ENCODE assay signal across 22 cellular contexts in the genomic region with DNA sequence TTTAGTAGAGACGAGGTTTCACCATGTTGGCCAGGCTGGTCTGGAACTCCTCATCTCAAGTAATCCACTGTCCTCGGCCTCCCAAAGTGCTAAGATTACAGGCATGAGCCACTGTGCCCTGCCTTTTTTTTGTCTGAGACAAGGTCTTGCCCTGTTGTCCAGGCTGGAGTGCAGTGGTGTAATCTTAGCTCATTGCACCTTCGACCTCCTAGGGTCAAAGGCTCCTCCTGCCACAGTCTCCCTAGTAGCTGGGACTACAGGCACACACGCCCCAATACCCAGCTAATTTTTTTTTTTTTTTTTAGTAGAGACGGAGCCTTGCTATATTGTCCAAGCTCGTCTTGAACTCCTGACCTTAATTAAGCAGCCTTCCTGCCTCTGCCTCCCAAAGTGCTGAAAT. TPM values are rescaled to one million over a fixed set of nuclear protein-coding genes. Genes with fewer than 3 reads are reported as not detected.
DNase-seq lines count a peak whose midpoint lies in the region; ATAC-seq, FAIRE-seq and TF ChIP-seq lines count a peak whose summit lies in the region.
"Had no signal": no experiment of that assay in that cellular context is flagged by ENCODE, and none has a peak within 500 bp of the region (broad histone marks: within the 10 kb centered on the region; RNA-seq: fewer than 3 reads in every experiment).

No MANE protein-coding gene starts in this region.

- H3K79me2 ChIP-seq in HCT116 (ENCODE audit: insufficient read depth, low read length): peaks cover 40% of the 10 kb centered on the region

- RAD21 ChIA-PET in HCT116 (lab: Charles Lee; ENCODE audit: low non-redundant PET in 1 of 2, low total read pairs in 2 of 2, uncharacterized antibody in 2 of 2, unreplicated experiment in 2 of 2): no interaction called here

- H3K36me3 Mint-ChIP-seq in natural killer cell: no peaks in the 10 kb centered on the region
- H3K36me3 Mint-ChIP-seq in natural killer cell treated with Interleukin-12 subunit alpha and Interleukin-12 subunit beta and Interleukin-15 and Interleukin-18, amount 100 ng/mL, for 72 hours: no peaks in the 10 kb centered on the region
- peaks cover 41% of the 10 kb centered on the region for H3K36me3 Mint-ChIP-seq in dendritic cell treated with granulocyte-macrophage colony-stimulating factor and Interleukin-4, amounts not matched to agents 40 ng/mL and 50 ng/mL, for 4 days (ENCODE audit: low read depth)
- H3K36me3 Mint-ChIP-seq in activated T-helper 2 cell treated with anti-CD3 and anti-CD28 coated beads, Interferon-gamma antibody, Interleukin-2, Interleukin-4, amounts not matched to agents 10 μg/mL and 5 μg/mL and 100 μg/mL, durations not matched to agents 14 hours and 24 hours and 36 hours (ENCODE audit: low read depth): peaks cover 3% of the 10 kb centered on the region

- H3K27me3 ChIP-seq in HCT116 (ENCODE audit: insufficient read depth, low read length) (no peaks in the 10 kb centered on the region), small intestine (ENCODE audit: control insufficient read depth in 2 of 2, insufficient read depth in 2 of 2, low read length in 2 of 2) (no peaks in the 10 kb centered on the region)
- H3K27me3 ChIP-seq: BE2C; BLaER1 treated with 17β-estradiol and CSF1 and Interleukin-3, amounts not matched to agents 10 nM and 100 nM had no signal

- H3K4me3 ChIP-seq in HCT116 (replicated peaks in 1 of 2; ENCODE audit: low read depth in 1 of 2, low read length in 2 of 2) (no peak overlapping the region), small intestine (ENCODE audit: low read depth in 1 of 2, low read length in 2 of 2) (no peak overlapping the region)
- H3K4me3 ChIP-seq: A549; BLaER1 treated with 17β-estradiol and CSF1 and Interleukin-3, amounts not matched to agents 10 nM and 100 nM had no signal

- no TSS peak for BruUV-seq in HCT116 (replicated peaks; lab: Mats Ljungman, UMichigan)

- H3K9me3 ChIP-seq in HCT116 (ENCODE audit: control insufficient read depth in 1 of 2, insufficient read depth in 1 of 2, low read depth in 1 of 2, low read length in 2 of 2) (no peaks in the 10 kb centered on the region), small intestine (ENCODE audit: control insufficient read depth, low read depth) (no peaks in the 10 kb centered on the region)
- H3K9me3 ChIP-seq: A549; BE2C; BLaER1 treated with 17β-estradiol and CSF1 and Interleukin-3, amounts not matched to agents 10 nM and 100 nM had no signal

- TF ChIP-seq CTCF in natural killer cell (IDR thresholded peaks at IDR 0.05) (no peak), HCT116 (IDR thresholded peaks at IDR 0.05 in 2 of 3, conservative IDR thresholded peaks at IDR 0.05 in 1 of 3; ENCODE audit: borderline replicate concordance in 1 of 3, insufficient read depth in 1 of 3, low read depth in 2 of 3, low read length in 2 of 3) (no peak)

- no peaks in the 10 kb centered on the region for H3K9me2 ChIP-seq in HCT116 (ENCODE audit: insufficient read depth)

- no peaks in the 10 kb centered on the region for H3K9me3 Mint-ChIP-seq in natural killer cell
- no peaks in the 10 kb centered on the region for H3K9me3 Mint-ChIP-seq in natural killer cell treated with Interleukin-12 subunit alpha and Interleukin-12 subunit beta and Interleukin-15 and Interleukin-18, amount 100 ng/mL, for 72 hours
- H3K9me3 Mint-ChIP-seq in dendritic cell treated with granulocyte-macrophage colony-stimulating factor and Interleukin-4, amounts not matched to agents 40 ng/mL and 50 ng/mL, for 4 days: no peaks in the 10 kb centered on the region
- H3K9me3 Mint-ChIP-seq in activated T-helper 2 cell treated with anti-CD3 and anti-CD28 coated beads, Interferon-gamma antibody, Interleukin-2, Interleukin-4, amounts not matched to agents 10 μg/mL and 5 μg/mL and 100 μg/mL, durations not matched to agents 14 hours and 24 hours and 36 hours: no peaks in the 10 kb centered on the region
- H3K9me3 Mint-ChIP-seq: CD14-positive monocyte; CD4-positive, alpha-beta T cell; CD8-positive, alpha-beta memory T cell; H9; HFFc6 had no signal

- H3K4me1 ChIP-seq in HCT116 (ENCODE audit: control insufficient read depth in 1 of 2, insufficient read depth in 2 of 2, low read length in 2 of 2) (peaks cover 25 to 37% of the 10 kb centered on the region in 2 experiments), small intestine (ENCODE audit: control insufficient read depth in 2 of 2, insufficient read depth in 1 of 2, low read depth in 1 of 2, low read length in 1 of 2) (no peaks in the 10 kb centered on the region)
- H3K4me1 ChIP-seq: A549, BE2C had no signal

- WGBS in small intestine, 3 donors: 82 to 86% (median 84%) methylated on average over 6 of the region's 6 CpGs

- H3K4me2 ChIP-seq in HCT116 (ENCODE audit: low read length): peak overlapping the region; percentile 69
- H3K4me2 ChIP-seq: A549; BLaER1 treated with 17β-estradiol and CSF1 and Interleukin-3, amounts not matched to agents 10 nM and 100 nM had no signal

- no peak for TF ChIP-seq POLR2A in HCT116 (IDR thresholded peaks at IDR 0.05; ENCODE audit: borderline replicate concordance, extremely low read depth, insufficient read depth, insufficient read length)

- intact Hi-C loops in natural killer cell (cut with micrococcal nuclease) (no loop called here), HCT116 (cut with micrococcal nuclease) (no loop called here)
- intact Hi-C loops in dendritic cell treated with granulocyte-macrophage colony-stimulating factor and Interleukin-4, amounts not matched to agents 40 ng/mL and 50 ng/mL, for 4 days (cut with micrococcal nuclease): no loop called here
- intact Hi-C loops in activated T-helper 2 cell treated with anti-CD3 and anti-CD28 coated beads, Interferon-gamma antibody, Interleukin-2, Interleukin-4, amounts not matched to agents 10 μg/mL and 5 μg/mL and 100 μg/mL, durations not matched to agents 14 hours and 24 hours and 36 hours (cut with micrococcal nuclease): no loop called here

- peak overlapping the region; percentile 31 for H3K27ac Mint-ChIP-seq in natural killer cell
- H3K27ac Mint-ChIP-seq in natural killer cell treated with Interleukin-12 subunit alpha and Interleukin-12 subunit beta and Interleukin-15 and Interleukin-18, amount 100 ng/mL, for 72 hours: no peak overlapping the region
- H3K27ac Mint-ChIP-seq in dendritic cell treated with granulocyte-macrophage colony-stimulating factor and Interleukin-4, amounts not matched to agents 40 ng/mL and 50 ng/mL, for 4 days: peak overlapping the region; percentile 43
- no peak overlapping the region for H3K27ac Mint-ChIP-seq in activated T-helper 2 cell treated with anti-CD3 and anti-CD28 coated beads, Interferon-gamma antibody, Interleukin-2, Interleukin-4, amounts not matched to agents 10 μg/mL and 5 μg/mL and 100 μg/mL, durations not matched to agents 14 hours and 24 hours and 36 hours
- H3K27ac Mint-ChIP-seq: HFFc6 had no signal

- DNase-seq in natural killer cell (no peak), HCT116 (ENCODE audit: low read depth, low spot score) (no peak), small intestine (peak; percentile 10), dedifferentiated amniotic fluid mesenchymal stem cell (ENCODE audit: extremely low spot score) (no peak)
- no peak for DNase-seq in natural killer cell treated with Interleukin-12 subunit alpha and Interleukin-12 subunit beta and Interleukin-15 and Interleukin-18, amount 100 ng/mL, for 72 hours (ENCODE audit: low spot score)
- DNase-seq in activated T-helper 2 cell treated with anti-CD3 and anti-CD28 coated beads, Interferon-gamma antibody, Interleukin-2, Interleukin-4, amounts not matched to agents 10 μg/mL and 5 μg/mL and 100 μg/mL, durations not matched to agents 14 hours and 24 hours and 36 hours (ENCODE audit: low spot score): no peak
- no peak for DNase-seq in stimulated activated CD4-positive, alpha-beta T cell treated with anti-CD3 and anti-CD28 coated beads, Interleukin-15, amount 100 ng/mL, for 24 hours
- DNase-seq: 8988T; ACHN; AML-193; BE2C; CD4-positive, alpha-beta T cell; CD8-positive, alpha-beta memory T cell; DMS53; DND-41; H9; HFFc6 had no signal

- no peaks in the 10 kb centered on the region for H4K20me1 ChIP-seq in HCT116 (ENCODE audit: insufficient read depth)

- ATAC-seq in natural killer cell: no peak
- no peak for ATAC-seq in natural killer cell treated with Interleukin-12 subunit alpha and Interleukin-12 subunit beta and Interleukin-15 and Interleukin-18, amount 100 ng/mL, for 72 hours
- peak; percentile 31 for ATAC-seq in HCT116
- ATAC-seq: A549 had no signal

- H3K4me1 Mint-ChIP-seq in natural killer cell: peaks cover 18 to 46% of the 10 kb centered on the region in 2 donors
- H3K4me1 Mint-ChIP-seq in natural killer cell treated with Interleukin-12 subunit alpha and Interleukin-12 subunit beta and Interleukin-15 and Interleukin-18, amount 100 ng/mL, for 72 hours (ENCODE audit: low read depth in 2 of 2): peaks cover 21 to 26% of the 10 kb centered on the region in 2 donors
- H3K4me1 Mint-ChIP-seq in dendritic cell treated with granulocyte-macrophage colony-stimulating factor and Interleukin-4, amounts not matched to agents 40 ng/mL and 50 ng/mL, for 4 days (ENCODE audit: low read depth): peaks cover 6% of the 10 kb centered on the region
- peaks cover 2% of the 10 kb centered on the region for H3K4me1 Mint-ChIP-seq in activated T-helper 2 cell treated with anti-CD3 and anti-CD28 coated beads, Interferon-gamma antibody, Interleukin-2, Interleukin-4, amounts not matched to agents 10 μg/mL and 5 μg/mL and 100 μg/mL, durations not matched to agents 14 hours and 24 hours and 36 hours (ENCODE audit: low read depth)
- H3K4me1 Mint-ChIP-seq: CD14-positive monocyte had no signal

- POLR2A ChIA-PET in HCT116 (lab: Charles Lee): interaction anchor here (0.9 kb wide), 1 partner anchor 21 kb away, joined by 3 read pairs; no protein-coding TSS in a partner anchor

- CTCF ChIA-PET in HCT116 (lab: Charles Lee): no interaction called here

- H3K36me3 ChIP-seq in HCT116 (ENCODE audit: control insufficient read depth in 1 of 2, insufficient read depth in 2 of 2, low read length in 2 of 2) (no peaks in the 10 kb centered on the region), small intestine (ENCODE audit: control insufficient read depth in 2 of 2, insufficient read depth in 2 of 2, low read length in 2 of 2) (no peaks in the 10 kb centered on the region)
- H3K36me3 ChIP-seq: BE2C had no signal

- H3K9ac ChIP-seq in HCT116 (ENCODE audit: low read length): 0 out of 2 replicates have a peak overlapping the region, but pooled peaks have one; percentile 12
- H3K9ac ChIP-seq: BLaER1 treated with 17β-estradiol and CSF1 and Interleukin-3, amounts not matched to agents 10 nM and 100 nM had no signal

- no peak for TF ChIP-seq RAD21 in HCT116 (IDR thresholded peaks at IDR 0.05; ENCODE audit: low read depth)

- H3K27me3 Mint-ChIP-seq in natural killer cell (ENCODE audit: low read depth in 2 of 2): no peaks in the 10 kb centered on the region
- H3K27me3 Mint-ChIP-seq in natural killer cell treated with Interleukin-12 subunit alpha and Interleukin-12 subunit beta and Interleukin-15 and Interleukin-18, amount 100 ng/mL, for 72 hours: no peaks in the 10 kb centered on the region
- H3K27me3 Mint-ChIP-seq in dendritic cell treated with granulocyte-macrophage colony-stimulating factor and Interleukin-4, amounts not matched to agents 40 ng/mL and 50 ng/mL, for 4 days: no peaks in the 10 kb centered on the region
- H3K27me3 Mint-ChIP-seq in activated T-helper 2 cell treated with anti-CD3 and anti-CD28 coated beads, Interferon-gamma antibody, Interleukin-2, Interleukin-4, amounts not matched to agents 10 μg/mL and 5 μg/mL and 100 μg/mL, durations not matched to agents 14 hours and 24 hours and 36 hours (ENCODE audit: low read depth): no peaks in the 10 kb centered on the region
- H3K27me3 Mint-ChIP-seq: CD4-positive, alpha-beta T cell; CD8-positive, alpha-beta memory T cell had no signal

- no peak for FAIRE-seq in small intestine (lab: Jason Lieb, UNC)
- FAIRE-seq: G401.6 had no signal

- H2AFZ ChIP-seq in HCT116 (ENCODE audit: low read depth, low read length, poor library complexity, severe bottlenecking): no peak overlapping the region

- H3K27ac ChIP-seq in HCT116 (ENCODE audit: low read depth, low read length) (peak overlapping the region; percentile 18), small intestine (ENCODE audit: low read depth in 1 of 2, low read length in 1 of 2) (no peak overlapping the region)
- H3K27ac ChIP-seq: A549; BLaER1 treated with 17β-estradiol and CSF1 and Interleukin-3, amounts not matched to agents 10 nM and 100 nM had no signal

- H3K4me3 Mint-ChIP-seq in natural killer cell: no peak overlapping the region
- H3K4me3 Mint-ChIP-seq in natural killer cell treated with Interleukin-12 subunit alpha and Interleukin-12 subunit beta and Interleukin-15 and Interleukin-18, amount 100 ng/mL, for 72 hours: no peak overlapping the region
- no peak overlapping the region for H3K4me3 Mint-ChIP-seq in dendritic cell treated with granulocyte-macrophage colony-stimulating factor and Interleukin-4, amounts not matched to agents 40 ng/mL and 50 ng/mL, for 4 days
- H3K4me3 Mint-ChIP-seq in activated T-helper 2 cell treated with anti-CD3 and anti-CD28 coated beads, Interferon-gamma antibody, Interleukin-2, Interleukin-4, amounts not matched to agents 10 μg/mL and 5 μg/mL and 100 μg/mL, durations not matched to agents 14 hours and 24 hours and 36 hours (ENCODE audit: low read depth): no peak overlapping the region
- H3K4me3 Mint-ChIP-seq: CD14-positive monocyte; CD4-positive, alpha-beta T cell; CD8-positive, alpha-beta memory T cell; H9; HFFc6 had no signal

RNA-seq across cellular contexts. Expression of gene SUPV3L1, which starts 26.8 kb away (rescaled TPM):
- total RNA-seq in natural killer cell (100 to 1,000 TPM in 1 of 3 donors, 10 to 100 TPM in 2; 56.6 to 104 (median 67.1) TPM), HCT116 (2021; ENCODE audit: unreplicated experiment) (59.7 TPM)
- 10 to 100 TPM; 41.1 to 60.8 TPM for total RNA-seq in natural killer cell treated with Interleukin-12 subunit alpha and Interleukin-12 subunit beta and Interleukin-15 and Interleukin-18, amount 100 ng/mL, for 72 hours
- polyA plus RNA-seq in HCT116 (2012): 30.4 and 41.4 TPM in 2 replicates
- 10 to 100 TPM; 33.8 to 46.5 (median 38.4) TPM for polyA plus RNA-seq in small intestine
- total RNA-seq in activated T-helper 2 cell treated with anti-CD3 and anti-CD28 coated beads, Interferon-gamma antibody, Interleukin-2, Interleukin-4, amounts not matched to agents 10 μg/mL and 5 μg/mL and 100 μg/mL, durations not matched to agents 14 hours and 24 hours and 36 hours: 52.8 and 53.1 TPM in 2 replicates

RNA-seq across cellular contexts. Expression of gene VPS26A, which starts 29.2 kb away (rescaled TPM):
- total RNA-seq in natural killer cell (10 to 100 TPM; 62.6 to 86.4 (median 86.2) TPM), HCT116 (2021; ENCODE audit: unreplicated experiment) (65.1 TPM)
- 10 to 100 TPM; 38.8 to 54.8 TPM for total RNA-seq in natural killer cell treated with Interleukin-12 subunit alpha and Interleukin-12 subunit beta and Interleukin-15 and Interleukin-18, amount 100 ng/mL, for 72 hours
- polyA plus RNA-seq in HCT116 (2012): 10.6 and 18.3 TPM in 2 replicates
- polyA plus RNA-seq in small intestine: 10 to 100 TPM; 34.0 to 35.9 (median 34.2) TPM
- total RNA-seq in activated T-helper 2 cell treated with anti-CD3 and anti-CD28 coated beads, Interferon-gamma antibody, Interleukin-2, Interleukin-4, amounts not matched to agents 10 μg/mL and 5 μg/mL and 100 μg/mL, durations not matched to agents 14 hours and 24 hours and 36 hours: 28.4 and 31.1 TPM in 2 replicates

Comparison
In these comparisons a context has a peak if more than half of its experiments do, and no peak if none do; other contexts are left out.
1. H3K27ac Mint-ChIP-seq: peak in natural killer cell (2 of 2) and dendritic cell treated with granulocyte-macrophage colony-stimulating factor and Interleukin-4, amounts not matched to agents 40 ng/mL and 50 ng/mL, for 4 days (single experiment); none in natural killer cell treated with Interleukin-12 subunit alpha and Interleukin-12 subunit beta and Interleukin-15 and Interleukin-18, amount 100 ng/mL, for 72 hours (0 of 2) and activated T-helper 2 cell treated with anti-CD3 and anti-CD28 coated beads, Interferon-gamma antibody, Interleukin-2, Interleukin-4, amounts not matched to agents 10 μg/mL and 5 μg/mL and 100 μg/mL, durations not matched to agents 14 hours and 24 hours and 36 hours (single experiment).